In genomic region chr5:2549902-2550301, GRCh38 we compare ENCODE assay signal across 7 cellular contexts.
"Had no signal": no experiment of that assay in that cellular context is flagged by ENCODE, and none has a peak within 500 bp of the region (broad histone marks: within the 10 kb centered on the region; RNA-seq: fewer than 3 reads in every experiment).

No MANE protein-coding gene starts in this region.

- H3K27ac ChIP-seq: HL-60, KMS-11 had no signal

- DNase-seq: IMR-90, KBM-7, KG1 had no signal

- ATAC-seq: HepG2, K562 had no signal
